24 cellular contexts compared by ENCODE assay signal in genomic region chr18:69495338-69495737, GRCh38.
"Had no signal": no experiment of that assay in that cellular context is flagged by ENCODE, and none has a peak within 500 bp of the region (broad histone marks: within the 10 kb centered on the region; RNA-seq: fewer than 3 reads in every experiment).

No MANE protein-coding gene starts in this region.

- DNase-seq: activated CD4-positive, alpha-beta T cell treated with anti-CD3 and anti-CD28 coated beads, Interleukin-2, amount 10 ng/mL, durations not matched to agents 7 days and 5 days; activated CD4-positive, CD25-positive, alpha-beta regulatory T cell treated with anti-CD3 and anti-CD28 coated beads, Interleukin-2, amount 50 U/mL, for 72 hours; activated CD8-positive, alpha-beta T cell treated with anti-CD3 and anti-CD28 coated beads for 36 hours; activated gamma-delta T cell treated with Interleukin-2 at 50 U/mL for 16 hours; activated T-cell treated with anti-CD3 and anti-CD28 coated beads, Interleukin-2, amount 50 U/mL, for 1 hour; anterior cingulate cortex; body of pancreas; cortex of kidney; endodermal cell; esophagus squamous epithelium; gastrocnemius medialis; head of caudate nucleus; hypothalamus; left cardiac atrium; nephron progenitor cell; nucleus accumbens; stimulated activated CD4-positive, alpha-beta T cell treated with anti-CD3 and anti-CD28 coated beads, Interleukin-2, amount 100 ng/mL, for 24 hours; stimulated activated naive B cell treated with anti-CD40 and anti-IgM and Interleukin-4, amounts not matched to agents 10 μg/mL and 1 μg/mL and 100 μg/mL, for 72 hours had no signal

- H3K27me3 ChIP-seq: body of pancreas, cardiac muscle cell, esophagus squamous epithelium, gastrocnemius medialis, upper lobe of left lung had no signal

- H3K36me3 ChIP-seq: cardiac muscle cell, esophagus squamous epithelium, gastrocnemius medialis, thoracic aorta, upper lobe of left lung had no signal

- H3K27ac ChIP-seq: body of pancreas, cardiac muscle cell, esophagus squamous epithelium, gastrocnemius medialis, parathyroid adenoma, thoracic aorta, upper lobe of left lung, VCaP had no signal

- H3K9me3 ChIP-seq: body of pancreas, gastrocnemius medialis, thoracic aorta, upper lobe of left lung had no signal

- ATAC-seq: activated CD8-positive, alpha-beta T cell treated with anti-CD3 and anti-CD28 coated beads for 36 hours; body of pancreas; gastrocnemius medialis; left cardiac atrium; right cardiac atrium; stimulated activated naive B cell treated with anti-CD40 and anti-IgM and Interleukin-4, amounts not matched to agents 10 μg/mL and 1 μg/mL and 100 μg/mL, for 72 hours had no signal

- H2AFZ ChIP-seq: parathyroid adenoma had no signal

- H3K9ac ChIP-seq: parathyroid adenoma had no signal

- H3K4me3 ChIP-seq: body of pancreas, cardiac muscle cell, esophagus squamous epithelium, gastrocnemius medialis, thoracic aorta, upper lobe of left lung had no signal

- H3K79me2 ChIP-seq: parathyroid adenoma had no signal

- H3K4me1 ChIP-seq: body of pancreas, esophagus squamous epithelium, gastrocnemius medialis, parathyroid adenoma had no signal
